13 cellular contexts compared by ENCODE assay signal in genomic region chr22:27512283-27512761, GRCh38.
DNase-seq lines count a peak whose midpoint lies in the region; ATAC-seq and TF ChIP-seq lines count a peak whose summit lies in the region.
"Had no signal": no experiment of that assay in that cellular context is flagged by ENCODE, and none has a peak within 500 bp of the region (broad histone marks: within the 10 kb centered on the region; RNA-seq: fewer than 3 reads in every experiment).

No MANE protein-coding gene starts in this region.

- TF ChIP-seq EP300 in gastroesophageal sphincter (IDR thresholded peaks at IDR 0.05): no peak

- TF ChIP-seq CTCF in gastroesophageal sphincter (IDR thresholded peaks at IDR 0.05) (no peak), psoas muscle (IDR thresholded peaks at IDR 0.05) (no peak)

- ATAC-seq in gastroesophageal sphincter: peak; percentile 79
- peak in 2 of 4 donors; percentile 27 to 40 for ATAC-seq in psoas muscle
- ATAC-seq: effector memory CD8-positive, alpha-beta T cell; stimulated activated memory B cell treated with anti-CD40 and anti-IgM and Interleukin-4, amounts not matched to agents 10 μg/mL and 1 μg/mL and 100 μg/mL, for 72 hours had no signal

- peaks cover 28% of the 10 kb centered on the region for H3K4me1 ChIP-seq in adipocyte (ENCODE audit: control insufficient read depth, insufficient read depth, low read length)
- H3K4me1 ChIP-seq in gastroesophageal sphincter: peaks cover 0 to 9% (median 8%) of the 10 kb centered on the region in 3 donors
- H3K4me1 ChIP-seq in psoas muscle: peaks cover 26% of the 10 kb centered on the region

- peak; percentile 97 for DNase-seq in EH (ENCODE audit: low read depth)
- DNase-seq in adipocyte (ENCODE audit: low read depth): peak; percentile 90
- DNase-seq in psoas muscle: peak; percentile 64 to 69
- DNase-seq in putamen (ENCODE audit: low spot score): no peak
- DNase-seq in HK-2 (ENCODE audit: unreplicated experiment): no peak
- no peak for DNase-seq in cortex of kidney (lab: John Stamatoyannopoulos, UW)
- DNase-seq in LoVo (ENCODE audit: low spot score): no peak
- DNase-seq: activated CD4-positive, alpha-beta T cell treated with anti-CD3 and anti-CD28 coated beads, Interleukin-2, amount 50 U/mL, for 48 hours; effector memory CD8-positive, alpha-beta T cell; GF-D8; NCI-H69 had no signal

- no peaks in the 10 kb centered on the region for H3K9me3 ChIP-seq in adipocyte (ENCODE audit: control insufficient read depth, low read length)
- H3K9me3 ChIP-seq in gastroesophageal sphincter: peaks cover 0 to 7% (median 0%) of the 10 kb centered on the region in 3 donors
- no peaks in the 10 kb centered on the region for H3K9me3 ChIP-seq in psoas muscle

- H3K27me3 ChIP-seq in adipocyte (replicated peaks; ENCODE audit: control insufficient read depth, insufficient read depth, low read length) (no peaks in the 10 kb centered on the region), gastroesophageal sphincter (no peaks in the 10 kb centered on the region), psoas muscle (ENCODE audit: insufficient read depth in 3 of 3, low read length in 2 of 3) (no peaks in the 10 kb centered on the region)

- TF ChIP-seq POLR2A in gastroesophageal sphincter (IDR thresholded peaks at IDR 0.05): no peak

- H3K4me3 ChIP-seq in adipocyte (ENCODE audit: low read length) (peak overlapping the region; percentile 37), gastroesophageal sphincter (no peak overlapping the region), psoas muscle (no peak overlapping the region)

- 0 to 26% methylated on average over 1 to 9 of the region's 13 CpGs for WGBS in gastroesophageal sphincter (ENCODE audit: low coverage in 1 of 2), 2 donors
- WGBS in psoas muscle, 3 donors: 41 to 47% (median 43%) methylated on average over 13 of the region's 13 CpGs

- H3K9ac ChIP-seq in adipocyte (ENCODE audit: low read length): peak overlapping the region; percentile 55

- H3K36me3 ChIP-seq in adipocyte (ENCODE audit: control insufficient read depth, insufficient read depth, low read length, severe bottlenecking) (no peaks in the 10 kb centered on the region), gastroesophageal sphincter (no peaks in the 10 kb centered on the region), psoas muscle (ENCODE audit: insufficient read depth in 1 of 2, low read depth in 1 of 2) (no peaks in the 10 kb centered on the region)

- H3K27ac ChIP-seq in gastroesophageal sphincter: peak overlapping the region in 3 of 4 donors; percentile 35 to 62 (median 61)
- no peak overlapping the region for H3K27ac ChIP-seq in psoas muscle

- intact Hi-C loops in psoas muscle (cut with DNase I): no loop called here

Comparison
In these comparisons a context has a peak if more than half of its experiments do, and no peak if none do; other contexts are left out.
1. DNase-seq: peak in EH (single experiment), adipocyte (single experiment) and psoas muscle (2 of 2); none in putamen (single experiment), HK-2 (single experiment), cortex of kidney (single experiment) and LoVo (single experiment).